27 cellular contexts compared by ENCODE assay signal in the genomic region with DNA sequence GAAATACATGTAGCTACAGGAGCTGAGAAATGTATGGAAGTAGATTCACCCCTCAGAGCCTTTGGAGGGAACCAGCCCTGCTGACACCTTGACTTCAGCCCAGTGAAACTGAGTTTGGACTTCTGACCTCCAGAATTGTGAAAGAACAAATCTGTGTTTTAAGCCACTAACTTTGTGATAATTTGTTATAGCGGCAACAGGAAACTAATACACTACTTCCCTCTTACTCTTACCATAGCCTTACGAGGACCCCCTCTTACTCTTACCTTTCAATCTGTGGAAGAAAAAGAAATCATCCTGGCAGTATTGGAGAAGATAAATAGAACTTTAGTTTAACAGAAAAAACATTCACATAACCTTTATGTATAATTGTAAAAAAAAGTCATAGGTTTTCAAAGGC.
"Had no signal": no experiment of that assay in that cellular context is flagged by ENCODE, and none has a peak within 500 bp of the region (broad histone marks: within the 10 kb centered on the region; RNA-seq: fewer than 3 reads in every experiment).

No MANE protein-coding gene starts in this region.

- H3K27me3 ChIP-seq: stomach, suprapubic skin, testis, thyroid gland, tibial artery, tibial nerve, transverse colon, upper lobe of left lung, upper lobe of right lung, uterus, vagina had no signal

- ATAC-seq: stimulated activated effector memory CD8-positive, alpha-beta T cell treated with anti-CD3 and anti-CD28 coated beads, Interleukin-12 subunit alpha, Interleukin-12 subunit beta, amount 100 ng/mL, for 72 hours; stimulated activated memory B cell treated with anti-CD40 and anti-IgM and Interleukin-4, amounts not matched to agents 10 μg/mL and 1 μg/mL and 100 μg/mL, for 72 hours; stimulated activated naive B cell treated with anti-CD40 and anti-IgM and Interleukin-4, amounts not matched to agents 10 μg/mL and 1 μg/mL and 100 μg/mL, for 72 hours; stimulated activated naive CD8-positive, alpha-beta T cell treated with anti-CD3 and anti-CD28 coated beads, Interleukin-15, amount 100 ng/mL, for 72 hours; stimulated activated naive CD8-positive, alpha-beta T cell treated with anti-CD3 and anti-CD28 coated beads, Interleukin-15, Interleukin-2, amounts not matched to agents 100 U/mL and 50 U/mL, for 24 hours; upper lobe of right lung had no signal

- H3K36me3 ChIP-seq: stomach, suprapubic skin, thoracic aorta, thyroid gland, tibial artery, tibial nerve, transverse colon, upper lobe of left lung, upper lobe of right lung, uterus, vagina had no signal

- FAIRE-seq: urothelium cell line had no signal

- H3K4me1 ChIP-seq: stomach, suprapubic skin, testis, thyroid gland, tibial artery, tibial nerve, transverse colon, upper lobe of left lung, upper lobe of right lung, uterus, vagina had no signal

- H3K4me3 ChIP-seq: stomach, suprapubic skin, testis, thoracic aorta, thyroid gland, tibial artery, tibial nerve, transverse colon, upper lobe of left lung, upper lobe of right lung, uterus, vagina had no signal

- H3K27ac ChIP-seq: stomach, suprapubic skin, testis, thoracic aorta, thyroid gland, tibial artery, tibial nerve, transverse colon, upper lobe of left lung, upper lobe of right lung, uterus had no signal

- H3K9me3 ChIP-seq: suprapubic skin, testis, thoracic aorta, thyroid gland, tibial artery, tibial nerve, transverse colon, upper lobe of right lung, uterus, vagina had no signal

- DNase-seq: stimulated activated CD4-positive, alpha-beta T cell treated with anti-CD3 and anti-CD28 coated beads, Interleukin-2, amount 100 ng/mL, for 48 hours; stimulated activated CD4-positive, alpha-beta T cell treated with anti-CD3 and anti-CD28 coated beads, Interleukin-4, amount 100 ng/mL, for 1 hour; stimulated activated CD4-positive, alpha-beta T cell treated with anti-CD3 and anti-CD28 coated beads, Interleukin-4, amount 100 ng/mL, for 24 hours; stimulated activated CD4-positive, alpha-beta T cell treated with anti-CD3 and anti-CD28 coated beads, Interleukin-4, amount 100 ng/mL, for 4 hours; stimulated activated CD8-positive, alpha-beta memory T cell treated with anti-CD3 and anti-CD28 coated beads, Interleukin-4, amount 100 ng/mL, for 48 hours; stimulated activated naive B cell treated with anti-CD40 and anti-IgM and Interleukin-4, amounts not matched to agents 10 μg/mL and 1 μg/mL and 100 μg/mL, for 72 hours; stimulated activated naive CD4-positive, alpha-beta T cell; stimulated activated naive CD4-positive, alpha-beta T cell treated with Interleukin-2 at 50 U/mL for 16 hours; stimulated activated naive CD8-positive, alpha-beta T cell treated with anti-CD3 and anti-CD28 coated beads, Interleukin-15, amount 100 ng/mL, for 72 hours; stimulated activated naive CD8-positive, alpha-beta T cell treated with anti-CD3 and anti-CD28 coated beads, Interleukin-15, Interleukin-2, amounts not matched to agents 100 U/mL and 50 U/mL, for 24 hours; stomach; substantia nigra; testis; thyroid gland; tibial artery; transverse colon; trophoblast cell; upper lobe of left lung; upper lobe of right lung; uterus had no signal
